In the genomic region with DNA sequence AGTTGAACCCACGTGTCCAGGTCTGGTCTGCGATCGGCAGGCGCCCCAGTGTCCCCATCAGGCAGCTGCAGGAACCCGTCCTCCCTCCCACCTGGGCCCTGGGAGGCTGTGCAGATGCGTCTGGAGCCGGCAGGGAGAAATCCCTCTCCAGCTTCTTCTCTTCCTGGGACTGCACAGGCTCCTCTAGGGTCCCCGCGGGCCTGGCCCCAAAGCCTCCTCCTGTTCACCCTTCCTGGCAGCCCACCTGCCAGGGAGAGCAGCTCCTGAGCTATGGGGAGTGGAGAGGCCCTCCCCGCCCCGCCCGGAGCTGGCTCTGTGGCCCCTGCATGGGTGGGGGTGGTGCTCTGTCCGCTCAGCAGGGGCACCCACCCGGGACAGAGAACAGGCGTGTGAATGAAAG, we compare ENCODE assay signal across 27 cellular contexts.
"Had no signal": no experiment of that assay in that cellular context is flagged by ENCODE, and none has a peak within 500 bp of the region (broad histone marks: within the 10 kb centered on the region; RNA-seq: fewer than 3 reads in every experiment).

No MANE protein-coding gene starts in this region.

- DNase-seq: effector memory CD4-positive, alpha-beta T cell; esophagus squamous epithelium; foreskin melanocyte; glutamatergic neuron; heart right ventricle; hippocampal formation; immature natural killer cell; left ventricle myocardium superior; lower lobe of right lung; natural killer cell; pancreas; stimulated activated CD4-positive, alpha-beta T cell treated with anti-CD3 and anti-CD28 coated beads, Interleukin-12 subunit alpha, Interleukin-12 subunit beta, amount 100 ng/mL, for 4 hours; stimulated activated CD4-positive, alpha-beta T cell treated with anti-CD3 and anti-CD28 coated beads, Interleukin-1b, Interleukin-23, amount 100 ng/mL, for 48 hours; stimulated activated CD4-positive, alpha-beta T cell treated with anti-CD3 and anti-CD28 coated beads, Interleukin-4, amount 100 ng/mL, for 1 hour; stimulated activated CD8-positive, alpha-beta memory T cell treated with anti-CD3 and anti-CD28 coated beads, Interleukin-4, amount 100 ng/mL, for 48 hours; stimulated activated naive CD4-positive, alpha-beta T cell treated with Interleukin-2 at 50 U/mL for 16 hours; stomach; testis; tibial artery; uterus had no signal

- H3K27ac Mint-ChIP-seq: dendritic cell treated with granulocyte-macrophage colony-stimulating factor and Interleukin-4, amounts not matched to agents 40 ng/mL and 50 ng/mL, for 4 days; immature natural killer cell; natural killer cell; type B pancreatic cell had no signal

- H3K4me1 ChIP-seq: lower lobe of right lung, pancreas, testis, uterus had no signal

- H3K27ac ChIP-seq: esophagus squamous epithelium, heart right ventricle, lower lobe of right lung, neutrophil, pancreas, stomach, testis, tibial artery, uterus had no signal

- H3K27me3 ChIP-seq: testis had no signal

- H3K36me3 ChIP-seq: esophagus squamous epithelium, heart right ventricle, lower lobe of right lung, neutrophil, pancreas, stomach, tibial artery, uterus had no signal

- FAIRE-seq: colon, endothelial cell of umbilical vein, keratinocyte, pancreas had no signal

- H3K9me3 ChIP-seq: esophagus squamous epithelium, lower lobe of right lung, neutrophil, pancreas, stomach, testis, tibial artery, uterus had no signal

- H3K9me3 Mint-ChIP-seq: dendritic cell treated with granulocyte-macrophage colony-stimulating factor and Interleukin-4, amounts not matched to agents 40 ng/mL and 50 ng/mL, for 4 days; immature natural killer cell; natural killer cell; type B pancreatic cell had no signal

- ATAC-seq: heart right ventricle, left ventricle myocardium superior, natural killer cell had no signal

- H3K4me3 Mint-ChIP-seq: dendritic cell treated with granulocyte-macrophage colony-stimulating factor and Interleukin-4, amounts not matched to agents 40 ng/mL and 50 ng/mL, for 4 days had no signal

- H3K4me3 ChIP-seq: heart right ventricle, smooth muscle cell, stomach, tibial artery, uterus had no signal

- H3K36me3 Mint-ChIP-seq: immature natural killer cell, natural killer cell, type B pancreatic cell had no signal
